In the genomic region with DNA sequence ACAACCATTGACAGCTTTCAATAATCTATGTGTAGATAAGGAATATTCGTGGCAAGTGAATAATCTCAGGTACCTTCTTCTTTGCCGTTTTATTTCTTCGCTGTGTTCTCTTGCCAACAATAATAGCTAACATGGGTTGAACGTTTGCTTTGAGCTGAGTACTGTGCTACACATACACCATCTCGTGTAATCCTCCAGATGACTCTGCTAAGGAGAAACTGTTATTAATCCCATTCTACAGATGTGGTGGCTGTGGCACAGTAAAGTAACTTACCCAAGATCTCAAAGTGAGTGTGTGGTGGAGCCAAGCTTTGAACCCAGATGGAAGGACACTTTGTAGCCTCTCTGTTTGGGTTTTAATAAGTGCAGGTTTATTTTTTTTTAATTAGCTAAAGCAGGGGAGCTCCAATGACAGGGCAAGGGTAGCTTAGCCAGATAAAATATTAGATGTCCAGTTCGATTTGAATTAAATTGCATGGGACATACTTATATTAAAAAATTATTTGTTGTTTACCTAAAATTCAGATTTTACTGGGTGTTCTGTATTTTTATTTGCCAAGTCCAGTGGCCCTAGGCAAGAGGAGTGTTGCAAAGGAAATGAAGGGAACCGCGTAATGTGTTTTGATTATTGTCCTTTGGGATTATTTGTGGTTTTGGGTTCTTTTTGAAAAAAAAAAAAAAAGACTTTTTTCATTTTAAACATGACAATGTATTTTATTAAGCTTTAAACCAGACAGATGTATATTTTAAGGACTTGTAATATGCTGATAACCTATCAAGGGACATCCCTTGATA, we compare ENCODE assay signal across 20 cellular contexts.
DNase-seq lines count a peak whose midpoint lies in the region; ATAC-seq and TF ChIP-seq lines count a peak whose summit lies in the region.
"Had no signal": no experiment of that assay in that cellular context is flagged by ENCODE, and none has a peak within 500 bp of the region (broad histone marks: within the 10 kb centered on the region; RNA-seq: fewer than 3 reads in every experiment).

No MANE protein-coding gene starts in this region.

- H3K4me3 ChIP-seq in PC-9, result no peak overlapping the region
- H3K4me3 ChIP-seq in endodermal cell (ENCODE audit: low read length), result no peak overlapping the region
- no peak overlapping the region for H3K4me3 ChIP-seq in liver (ENCODE audit: low read depth in 1 of 3, low read length in 3 of 3)
- no peak overlapping the region for H3K4me3 ChIP-seq in subcutaneous abdominal adipose tissue (ENCODE audit: low read depth in 1 of 5, low read length in 5 of 5)
- H3K4me3 ChIP-seq: colonic mucosa, esophagus muscularis mucosa, prostate gland, tibial nerve had no signal

- H3K36me3 Mint-ChIP-seq in endodermal cell (ENCODE audit: low read depth), result no peaks in the 10 kb centered on the region

- peaks cover 16% of the 10 kb centered on the region; the same call in 1 of the 2 replicates for H3F3A ChIP-seq in PC-9 (ENCODE audit: insufficient read depth, low read depth)

- H3K36me3 ChIP-seq in PC-9 (ENCODE audit: low read depth) (no peaks in the 10 kb centered on the region), endodermal cell (ENCODE audit: control insufficient read depth, insufficient read depth, low read length) (no peaks in the 10 kb centered on the region), liver (ENCODE audit: control insufficient read depth in 4 of 4, insufficient read depth in 3 of 4, low read depth in 1 of 4, low read length in 3 of 4) (no peaks in the 10 kb centered on the region), subcutaneous abdominal adipose tissue (ENCODE audit: control insufficient read depth in 5 of 5, insufficient read depth in 5 of 5, low read length in 5 of 5) (no peaks in the 10 kb centered on the region)
- H3K36me3 ChIP-seq: colonic mucosa, esophagus muscularis mucosa, prostate gland, tibial nerve had no signal

- 86 to 92% methylated on average over 5 to 8 of the region's 8 CpGs for WGBS in endodermal cell (ENCODE audit: insufficient coverage in 1 of 2, insufficient read length in 1 of 2), 2 experiments
- WGBS in liver, result 62% methylated on average over 8 of the region's 8 CpGs

- H3K9me3 Mint-ChIP-seq in endodermal cell, result no peaks in the 10 kb centered on the region
- H3K9me3 Mint-ChIP-seq: activated naive CD8-positive, alpha-beta T cell treated with anti-CD3 and anti-CD28 coated beads, Interleukin-2, amount 50 U/mL, for 24 hours had no signal

- H3K27ac Mint-ChIP-seq in endodermal cell, result no peak overlapping the region
- H3K27ac Mint-ChIP-seq: activated naive CD8-positive, alpha-beta T cell treated with anti-CD3 and anti-CD28 coated beads, Interleukin-2, amount 50 U/mL, for 24 hours had no signal

- H3K9me3 ChIP-seq in PC-9 (ENCODE audit: insufficient read depth, low read depth) (no peaks in the 10 kb centered on the region), endodermal cell (ENCODE audit: control insufficient read depth, low read length) (no peaks in the 10 kb centered on the region), liver (ENCODE audit: control insufficient read depth in 4 of 4, low read length in 3 of 4) (no peaks in the 10 kb centered on the region), subcutaneous abdominal adipose tissue (ENCODE audit: control insufficient read depth in 5 of 5, low read length in 5 of 5) (no peaks in the 10 kb centered on the region)
- H3K9me3 ChIP-seq: colonic mucosa, esophagus muscularis mucosa, prostate gland, tibial nerve had no signal

- no peak overlapping the region for H2AFZ ChIP-seq in PC-9

- ATAC-seq in GM21619 (IDR thresholded peaks at IDR 0.05; ENCODE audit: unreplicated experiment), result no peak
- ATAC-seq in GM18858 (IDR thresholded peaks at IDR 0.05; ENCODE audit: unreplicated experiment), result no peak
- no peak for ATAC-seq in HG02610 (IDR thresholded peaks at IDR 0.05; ENCODE audit: unreplicated experiment)
- ATAC-seq: activated naive CD8-positive, alpha-beta T cell treated with anti-CD3 and anti-CD28 coated beads, Interleukin-2, amount 50 U/mL, for 24 hours had no signal

- 0 out of 2 replicates have a peak overlapping the region, but pooled peaks have one; percentile 22 for H3K4me2 ChIP-seq in PC-9

- intact Hi-C loops in PC-9 (cut with micrococcal nuclease; ENCODE audit: unreplicated experiment), result loop anchor here (1.0 to 2.0 kb wide), 2 partner anchors 12 to 22 kb away; no protein-coding TSS in a partner anchor

- TF ChIP-seq RAD21 in liver (IDR thresholded peaks at IDR 0.05), result no peak

- TF ChIP-seq CTCF in PC-9 (conservative IDR thresholded peaks at IDR 0.05) (no peak), endodermal cell (conservative IDR thresholded peaks at IDR 0.05) (no peak), liver (IDR thresholded peaks at IDR 0.05; ENCODE audit: low read depth, low read length, missing input control) (no peak)

- BruUV-seq in PC-9 (replicated peaks; lab: Mats Ljungman, UMichigan), result no TSS peak

- H3K9ac ChIP-seq in endodermal cell (ENCODE audit: extremely low read depth, low read length, poor library complexity, severe bottlenecking) (no peak overlapping the region), liver (ENCODE audit: low read depth in 1 of 2, low read length in 2 of 2) (peak overlapping the region in 1 of 2 donors; percentile 32), subcutaneous abdominal adipose tissue (ENCODE audit: low read length in 5 of 5) (peak overlapping the region in 4 of 5 donors; percentile 12 to 77 (median 39))

- H3K79me2 ChIP-seq in PC-9 (ENCODE audit: low read depth), result no peaks in the 10 kb centered on the region

- no peaks in the 10 kb centered on the region for H4K20me1 ChIP-seq in PC-9 (ENCODE audit: insufficient read depth)

- H3K4me1 Mint-ChIP-seq in endodermal cell, result peaks cover 6% of the 10 kb centered on the region

- no peaks in the 10 kb centered on the region for H3K27me3 Mint-ChIP-seq in endodermal cell (ENCODE audit: insufficient read depth)
- H3K27me3 Mint-ChIP-seq: activated naive CD8-positive, alpha-beta T cell treated with anti-CD3 and anti-CD28 coated beads, Interleukin-2, amount 50 U/mL, for 24 hours had no signal

- DNase-seq in PC-9 (no peak), endodermal cell (no peak), cerebellar cortex (ENCODE audit: low spot score) (no peak)
- DNase-seq: activated CD4-positive, alpha-beta T cell treated with anti-CD3 and anti-CD28 coated beads, Interleukin-2, amount 50 U/mL, for 1 hour; activated naive CD8-positive, alpha-beta T cell treated with anti-CD3 and anti-CD28 coated beads, Interleukin-2, amount 50 U/mL, for 24 hours; activated T-cell treated with anti-CD3 and anti-CD28 coated beads, Interleukin-2, amount 50 U/mL, for 48 hours; colonic mucosa; MM.1S; NCI-H2081 treated with DMSO at 0.1 percent for 48 hours; T-helper 9 cell had no signal

- H3K9me2 ChIP-seq in PC-9 (ENCODE audit: insufficient read depth), result no peaks in the 10 kb centered on the region

- H3K27ac ChIP-seq in PC-9 (0 out of 2 replicates have a peak overlapping the region, but pooled peaks have one; percentile 5), endodermal cell (ENCODE audit: low read depth, low read length) (peak overlapping the region; percentile 92), liver (ENCODE audit: low read depth in 1 of 2, low read length in 2 of 2) (peak overlapping the region; percentile 85 to 89), subcutaneous abdominal adipose tissue (ENCODE audit: low read depth, low read length) (peak overlapping the region; percentile 95)
- H3K27ac ChIP-seq: C4-2B, colonic mucosa, prostate gland, RWPE1 had no signal

- no peaks in the 10 kb centered on the region for H3K27me3 ChIP-seq in PC-9 (ENCODE audit: insufficient read depth, low read depth)
- no peaks in the 10 kb centered on the region for H3K27me3 ChIP-seq in endodermal cell (ENCODE audit: control insufficient read depth, insufficient read depth, low read length, poor library complexity, severe bottlenecking)
- no peaks in the 10 kb centered on the region for H3K27me3 ChIP-seq in liver (ENCODE audit: control insufficient read depth in 4 of 4, insufficient read depth in 4 of 4, low read length in 3 of 4)
- no peaks in the 10 kb centered on the region for H3K27me3 ChIP-seq in subcutaneous abdominal adipose tissue (ENCODE audit: control insufficient read depth in 5 of 5, insufficient read depth in 4 of 5, low read length in 5 of 5)
- H3K27me3 ChIP-seq: colonic mucosa, esophagus muscularis mucosa, tibial nerve had no signal

- H3K4me1 ChIP-seq in PC-9 (replicated peaks; ENCODE audit: insufficient read depth), result peaks cover 32% of the 10 kb centered on the region
- H3K4me1 ChIP-seq in endodermal cell (ENCODE audit: control insufficient read depth, insufficient read depth, low read length), result no peaks in the 10 kb centered on the region
- peaks cover 9 to 52% (median 41%) of the 10 kb centered on the region in 4 donors for H3K4me1 ChIP-seq in liver (ENCODE audit: control insufficient read depth in 4 of 4, insufficient read depth in 4 of 4, low read length in 3 of 4)
- peaks cover 13 to 51% (median 36%) of the 10 kb centered on the region in 5 donors for H3K4me1 ChIP-seq in subcutaneous abdominal adipose tissue (ENCODE audit: control insufficient read depth in 5 of 5, insufficient read depth in 5 of 5, low read length in 5 of 5)
- H3K4me1 ChIP-seq: colonic mucosa, prostate gland had no signal

- CTCF ChIA-PET in PC-9 (lab: Charles Lee), result no interaction called here

- H3K4me3 Mint-ChIP-seq in endodermal cell, result no peak overlapping the region
- H3K4me3 Mint-ChIP-seq: activated naive CD8-positive, alpha-beta T cell treated with anti-CD3 and anti-CD28 coated beads, Interleukin-2, amount 50 U/mL, for 24 hours had no signal

- POLR2A ChIA-PET in PC-9 (lab: Charles Lee; ENCODE audit: unreplicated experiment), result no interaction called here

TF ChIP-seq in liver, 16 proteins besides CTCF, POLR2A, EP300 and RAD21 (continues in another document):
- TF ChIP-seq HNF4G (IDR thresholded peaks at IDR 0.05) (no peak), NR2F2 (IDR thresholded peaks at IDR 0.05) (no peak), YY1 (IDR thresholded peaks at IDR 0.05) (no peak), GABPA (IDR thresholded peaks at IDR 0.05 in 1 of 2, conservative IDR thresholded peaks at IDR 0.05 in 1 of 2) (no peak), RXRA (IDR thresholded peaks at IDR 0.05) (no peak)
- TF ChIP-seq, protein P1, sequence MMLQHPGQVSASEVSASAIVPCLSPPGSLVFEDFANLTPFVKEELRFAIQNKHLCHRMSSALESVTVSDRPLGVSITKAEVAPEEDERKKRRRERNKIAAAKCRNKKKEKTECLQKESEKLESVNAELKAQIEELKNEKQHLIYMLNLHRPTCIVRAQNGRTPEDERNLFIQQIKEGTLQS (IDR thresholded peaks at IDR 0.05), result no peak
- TF ChIP-seq, protein P2, sequence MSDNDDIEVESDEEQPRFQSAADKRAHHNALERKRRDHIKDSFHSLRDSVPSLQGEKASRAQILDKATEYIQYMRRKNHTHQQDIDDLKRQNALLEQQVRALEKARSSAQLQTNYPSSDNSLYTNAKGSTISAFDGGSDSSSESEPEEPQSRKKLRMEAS (IDR thresholded peaks at IDR 0.05), result no peak

Comparison
In these comparisons a context has a peak if more than half of its experiments do, and no peak if none do; other contexts are left out.
1. H3K27ac ChIP-seq: peak in every context shown above with its lines; median percentile 95 in subcutaneous abdominal adipose tissue; 92 in endodermal cell; 87 in liver; 5 in PC-9.